In the genomic region with DNA sequence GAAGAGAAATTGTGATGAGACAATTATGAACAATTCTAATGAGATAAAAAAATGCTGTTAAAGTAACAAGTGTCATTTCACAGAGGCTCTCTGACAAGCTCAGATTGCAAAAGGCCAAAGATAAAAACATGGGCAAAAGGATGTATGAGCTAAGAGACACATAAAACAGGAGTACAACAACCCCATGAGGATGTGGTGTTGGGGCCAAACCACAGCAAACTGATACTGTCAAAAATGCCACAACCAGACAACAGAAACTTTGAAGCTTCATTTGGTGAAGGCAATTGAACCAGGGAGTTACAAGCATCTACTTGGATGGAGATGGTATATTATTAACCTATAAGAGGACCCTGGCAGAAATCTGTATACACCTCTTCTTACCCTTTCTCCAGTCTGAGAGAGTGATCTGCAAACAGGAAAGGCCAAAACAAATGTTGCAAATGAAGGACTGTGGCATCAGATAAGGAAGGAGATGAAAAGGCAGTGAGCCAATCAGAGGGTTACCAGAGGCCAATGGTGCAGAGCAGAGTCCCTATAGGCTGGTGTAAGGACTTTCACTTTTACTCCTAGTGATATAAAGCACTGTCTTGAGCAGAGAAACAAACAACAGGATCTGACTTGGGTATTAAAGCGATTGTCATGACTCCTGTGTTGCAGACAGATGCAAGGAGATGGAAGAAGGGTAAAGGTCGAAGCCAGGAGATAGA, we compare ENCODE assay signal across 10 cellular contexts.
A peak's percentile ranks its signal among the peaks of the same experiment; 100 is the strongest.
DNase-seq lines count a peak whose midpoint lies in the region; ATAC-seq and TF ChIP-seq lines count a peak whose summit lies in the region.
"Had no signal": no experiment of that assay in that cellular context is flagged by ENCODE, and none has a peak within 500 bp of the region (broad histone marks: within the 10 kb centered on the region; RNA-seq: fewer than 3 reads in every experiment).

No MANE protein-coding gene starts in this region.

- peaks cover 8 to 31% (median 25%) of the 10 kb centered on the region in 3 donors for H3K4me1 Mint-ChIP-seq in CD8-positive, alpha-beta memory T cell
- peaks cover 11 to 34% (median 25%) of the 10 kb centered on the region in 3 donors for H3K4me1 Mint-ChIP-seq in T-cell

- H3K36me3 Mint-ChIP-seq in CD8-positive, alpha-beta memory T cell = no peaks in the 10 kb centered on the region
- H3K36me3 Mint-ChIP-seq in T-cell = no peaks in the 10 kb centered on the region

- no peak overlapping the region for H3K27ac ChIP-seq in CD8-positive, alpha-beta memory T cell (ENCODE audit: low read depth, low read length)
- H3K27ac ChIP-seq in left lung (no peak overlapping the region), smooth muscle cell (ENCODE audit: low read depth) (no peak overlapping the region)

- no peak for TF ChIP-seq CTCF in left lung (IDR thresholded peaks at IDR 0.05)
- TF ChIP-seq CTCF in smooth muscle cell (IDR thresholded peaks at IDR 0.05; ENCODE audit: borderline replicate concordance, insufficient read depth, poor library complexity, severe bottlenecking) = no peak

- no peaks in the 10 kb centered on the region for H4K20me1 ChIP-seq in smooth muscle cell (ENCODE audit: low read depth)

- no peaks in the 10 kb centered on the region for H3F3A ChIP-seq in smooth muscle cell (ENCODE audit: low read depth)

- POLR2A ChIA-PET in CD8-positive, alpha-beta memory T cell (lab: Charles Lee) = no interaction called here
- POLR2A ChIA-PET in T-cell (lab: Charles Lee) = no interaction called here

- peak in 3 of 5 donors; percentile 9 to 57 (median 25) for DNase-seq in CD8-positive, alpha-beta memory T cell
- DNase-seq in T-cell (peak in 19 of 34 experiments; percentile 1 to 40 (median 12)), left lung (no peak), smooth muscle cell (lab: John Stamatoyannopoulos, UW; ENCODE audit: unreplicated experiment) (no peak), OCI-M2 (lab: John Stamatoyannopoulos, UW; ENCODE audit: unreplicated experiment) (no peak)
- DNase-seq: left cardiac atrium, NCI-H524, posterior cingulate gyrus had no signal

- intact Hi-C loops in left lung (cut with DNase I) = no loop called here

- peak overlapping the region in 6 of 8 donors; percentile 9 to 83 (median 59) for H3K27ac Mint-ChIP-seq in CD8-positive, alpha-beta memory T cell
- H3K27ac Mint-ChIP-seq in T-cell = peak overlapping the region; percentile 64 to 82

- WGBS in smooth muscle cell (ENCODE audit: low lambda C conversion rate) = 91% methylated on average over 2 of the region's 2 CpGs

- no peaks in the 10 kb centered on the region for H3K79me2 ChIP-seq in smooth muscle cell (ENCODE audit: low read depth)

- H3K4me3 ChIP-seq in CD8-positive, alpha-beta memory T cell (ENCODE audit: low read length) = peak overlapping the region; percentile 0
- H3K4me3 ChIP-seq in left lung (no peak overlapping the region), smooth muscle cell (no peak overlapping the region)

- H3K9ac ChIP-seq in smooth muscle cell (ENCODE audit: low read depth) = no peak overlapping the region

- peaks cover 0 to 7% of the 10 kb centered on the region in 2 donors for H3K27me3 Mint-ChIP-seq in CD8-positive, alpha-beta memory T cell
- H3K27me3 Mint-ChIP-seq in T-cell = no peaks in the 10 kb centered on the region

- no peaks in the 10 kb centered on the region for H3K9me3 ChIP-seq in CD8-positive, alpha-beta memory T cell (ENCODE audit: low read length)
- peaks cover 0 to 7% of the 10 kb centered on the region in 2 donors for H3K9me3 ChIP-seq in left lung
- H3K9me3 ChIP-seq in smooth muscle cell (replicated peaks; ENCODE audit: low read depth) = no peaks in the 10 kb centered on the region

- peaks cover 18% of the 10 kb centered on the region for H3K4me1 ChIP-seq in CD8-positive, alpha-beta memory T cell (ENCODE audit: insufficient read depth, low read length)
- no peaks in the 10 kb centered on the region for H3K4me1 ChIP-seq in left lung
- H3K4me1 ChIP-seq in smooth muscle cell (ENCODE audit: low read depth) = no peaks in the 10 kb centered on the region

- H3K4me2 ChIP-seq in smooth muscle cell = no peak overlapping the region

- H3K4me3 Mint-ChIP-seq in CD8-positive, alpha-beta memory T cell = peak overlapping the region in 5 of 7 donors; percentile 7 to 66 (median 39)
- H3K4me3 Mint-ChIP-seq in T-cell = peak overlapping the region in 2 of 3 donors; percentile 2 to 6

- no peak overlapping the region for H2AFZ ChIP-seq in smooth muscle cell (ENCODE audit: low read depth)

- H3K9me3 Mint-ChIP-seq in CD8-positive, alpha-beta memory T cell = peaks cover 0 to 3% (median 0%) of the 10 kb centered on the region in 5 donors
- peaks cover 0 to 3% (median under 1%) of the 10 kb centered on the region in 3 donors for H3K9me3 Mint-ChIP-seq in T-cell

- H3K27me3 ChIP-seq in CD8-positive, alpha-beta memory T cell (ENCODE audit: insufficient read depth, low read length, poor library complexity, severe bottlenecking) = no peaks in the 10 kb centered on the region
- H3K27me3 ChIP-seq in left lung (no peaks in the 10 kb centered on the region), smooth muscle cell (ENCODE audit: low read depth) (no peaks in the 10 kb centered on the region)

- ATAC-seq in HG02981 (IDR thresholded peaks at IDR 0.05; ENCODE audit: unreplicated experiment) (peak; percentile 60), T-cell (replicated peaks in 1 of 4) (peak; percentile 79 to 91 (median 87)), left lung (peak; percentile 47), GM21619 (IDR thresholded peaks at IDR 0.05; ENCODE audit: unreplicated experiment) (no peak)

- CTCF ChIA-PET in CD8-positive, alpha-beta memory T cell (lab: Charles Lee) = no interaction called here
- CTCF ChIA-PET in T-cell (lab: Charles Lee) = interaction anchor here in 1 of 2 donors (0.7 kb wide), 1 partner anchor 19 kb away, joined by 3 read pairs; no protein-coding TSS in a partner anchor

- no peaks in the 10 kb centered on the region for H3K36me3 ChIP-seq in CD8-positive, alpha-beta memory T cell (ENCODE audit: insufficient read depth, low read length)
- H3K36me3 ChIP-seq in left lung (no peaks in the 10 kb centered on the region), smooth muscle cell (ENCODE audit: low read depth) (no peaks in the 10 kb centered on the region)

Comparison
In these comparisons a context has a peak if more than half of its experiments do, and no peak if none do; other contexts are left out.
1. DNase-seq: peak in CD8-positive, alpha-beta memory T cell (3 of 5) and T-cell (19 of 34); none in left lung (0 of 2), smooth muscle cell (single experiment) and OCI-M2 (single experiment).